In the genomic region with DNA sequence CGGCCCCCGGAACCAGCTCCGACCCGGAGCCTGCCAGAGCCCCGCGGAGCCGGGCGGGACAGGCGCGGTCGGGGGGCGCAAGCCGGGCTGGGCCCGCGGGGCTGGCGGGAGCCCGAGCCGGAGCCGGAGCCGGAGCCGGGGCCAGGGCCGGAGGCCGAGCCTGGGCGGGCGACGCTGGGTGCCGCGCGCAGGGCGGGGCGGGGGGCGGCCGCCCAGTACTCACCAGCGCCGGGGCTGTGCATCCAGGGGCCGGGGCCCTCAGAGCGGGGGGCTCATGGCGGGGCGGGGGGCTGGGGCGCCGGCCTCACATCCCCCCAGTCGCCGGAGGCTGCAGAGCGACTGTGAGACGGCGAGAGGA, we compare ENCODE assay signal across 8 cellular contexts. TPM values are rescaled to one million over a fixed set of nuclear protein-coding genes. Genes with fewer than 3 reads are reported as not detected.
DNase-seq lines count a peak whose midpoint lies in the region; ATAC-seq and TF ChIP-seq lines count a peak whose summit lies in the region.

No MANE protein-coding gene starts in this region.

- peak overlapping the region; percentile 95; the same call in 1 of the 2 replicates for H3K9ac ChIP-seq in KMS-11

- no peaks in the 10 kb centered on the region for H4K20me1 ChIP-seq in KMS-11 (ENCODE audit: insufficient read depth)

- TF ChIP-seq CTCF in KMS-11 (conservative IDR thresholded peaks at IDR 0.05; ENCODE audit: low read depth, low read length) (no peak), dorsolateral prefrontal cortex (IDR thresholded peaks at IDR 0.05 in 54 of 56, conservative IDR thresholded peaks at IDR 0.05 in 2 of 56; ENCODE audit: low read depth in 1 of 56, partially characterized antibody in 56 of 56) (no peak), nephron (IDR thresholded peaks at IDR 0.05; ENCODE audit: unreplicated experiment in 3 of 3) (no peak)

- no peak overlapping the region for H3K4me3 ChIP-seq in KMS-11 (IDR thresholded peaks at IDR 0.05; ENCODE audit: insufficient read depth, low read depth, low read length)
- peak overlapping the region; percentile 55 to 79 (median 69) for H3K4me3 ChIP-seq in dorsolateral prefrontal cortex

- no peaks in the 10 kb centered on the region for H3K9me3 Mint-ChIP-seq in nephron

- no peak overlapping the region for H3K4me2 ChIP-seq in KMS-11

- no peak for DNase-seq in dorsolateral prefrontal cortex
- DNase-seq in NCI-H146 treated with DMSO at 0.1 percent for 48 hours (lab: John Stamatoyannopoulos, UW; ENCODE audit: unreplicated experiment) = no peak
- no peak for DNase-seq in HK-2 (ENCODE audit: unreplicated experiment)
- no peak for DNase-seq in dermis blood vessel endothelial cell

- H3K79me2 ChIP-seq in KMS-11 (ENCODE audit: insufficient read depth, low read depth) = peaks cover 60% of the 10 kb centered on the region

- no peak overlapping the region for H2AFZ ChIP-seq in KMS-11 (ENCODE audit: low read depth)

- no peaks in the 10 kb centered on the region; the same call in 1 of the 2 replicates for H3K36me3 ChIP-seq in KMS-11 (ENCODE audit: insufficient read depth)

- peaks cover 79% of the 10 kb centered on the region for H3K4me1 ChIP-seq in KMS-11 (ENCODE audit: low read depth, poor library complexity, severe bottlenecking)

- H3K4me3 Mint-ChIP-seq in nephron = peak overlapping the region; percentile 56 to 95 (median 94)

- no peaks in the 10 kb centered on the region for H3K27me3 Mint-ChIP-seq in nephron (ENCODE audit: low read depth)

- H3K36me3 Mint-ChIP-seq in nephron (ENCODE audit: low read depth) = no peaks in the 10 kb centered on the region

- no peaks in the 10 kb centered on the region for H3K27me3 ChIP-seq in KMS-11 (ENCODE audit: insufficient read depth, low read depth)
- no peaks in the 10 kb centered on the region for H3K27me3 ChIP-seq in dorsolateral prefrontal cortex

- H3K27ac Mint-ChIP-seq in nephron = no peak overlapping the region

- peak; percentile 32 for ATAC-seq in GM21381 (IDR thresholded peaks at IDR 0.05; ENCODE audit: unreplicated experiment)
- ATAC-seq in GM18873 (IDR thresholded peaks at IDR 0.05; ENCODE audit: low FRiP score, unreplicated experiment) = no peak

- intact Hi-C loops in dorsolateral prefrontal cortex (cut with DNase I) = loop anchor here in 1 of 2 donors (2.0 kb wide), 1 partner anchor 21 kb away; no protein-coding TSS in a partner anchor

- H3K27ac ChIP-seq in KMS-11 (peak overlapping the region; percentile 89), dorsolateral prefrontal cortex (peak overlapping the region in 58 of 59 donors; percentile 50 to 98 (median 94))

- peaks cover 75% of the 10 kb centered on the region for H3K4me1 Mint-ChIP-seq in nephron

RNA-seq across cellular contexts. Expression of a gene that starts 0.2 kb away (rescaled TPM):
- total RNA-seq in dorsolateral prefrontal cortex (10 to 100 TPM; 25.9 to 77.6 (median 46.8) TPM), dermis blood vessel endothelial cell (55.0 and 75.4 TPM in 2 replicates)

RNA-seq across cellular contexts. Expression of a gene that starts 46.5 kb away (rescaled TPM):
- total RNA-seq in dorsolateral prefrontal cortex (100 to 1,000 TPM in 84 of 120 experiments, 10 to 100 TPM in 36; 71.9 to 264 (median 114) TPM), dermis blood vessel endothelial cell (19.2 and 22.1 TPM in 2 replicates)
